ENCODE assay signal across 22 cellular contexts in genomic region chr2:22878094-22878493, GRCh38.
"Had no signal": no experiment of that assay in that cellular context is flagged by ENCODE, and none has a peak within 500 bp of the region (broad histone marks: within the 10 kb centered on the region; RNA-seq: fewer than 3 reads in every experiment).

No MANE protein-coding gene starts in this region.

- H3K27me3 ChIP-seq: colonic mucosa, esophagus muscularis mucosa, foreskin keratinocyte, gastroesophageal sphincter, heart left ventricle, hepatocyte, left lung had no signal

- H3K27me3 Mint-ChIP-seq: dendritic cell treated with granulocyte-macrophage colony-stimulating factor and Interleukin-4, amounts not matched to agents 40 ng/mL and 50 ng/mL, for 4 days; effector memory CD8-positive, alpha-beta T cell had no signal

- H3K79me2 ChIP-seq: hepatocyte had no signal

- H3K4me1 ChIP-seq: colonic mucosa, foreskin keratinocyte, heart left ventricle, left lung, lower lobe of right lung had no signal

- H3K9me3 Mint-ChIP-seq: dendritic cell treated with granulocyte-macrophage colony-stimulating factor and Interleukin-4, amounts not matched to agents 40 ng/mL and 50 ng/mL, for 4 days had no signal

- H3K36me3 ChIP-seq: colonic mucosa, esophagus muscularis mucosa, gastroesophageal sphincter, heart left ventricle, left lung, lower lobe of right lung had no signal

- H3K4me3 ChIP-seq: colonic mucosa, esophagus muscularis mucosa, gastroesophageal sphincter, heart left ventricle, hepatocyte, left lung, lower lobe of right lung, mucosa of descending colon had no signal

- H3K4me1 Mint-ChIP-seq: immature natural killer cell had no signal

- H3K4me2 ChIP-seq: hepatocyte had no signal

- ATAC-seq: effector memory CD8-positive, alpha-beta T cell; foreskin keratinocyte; gastroesophageal sphincter; heart left ventricle; left cardiac atrium; left lung; left ventricle myocardium superior; lower lobe of right lung; mucosa of descending colon had no signal

- H3K27ac ChIP-seq: colonic mucosa, esophagus muscularis mucosa, foreskin keratinocyte, gastroesophageal sphincter, heart left ventricle, hepatocyte, left lung, lower lobe of right lung had no signal

- H2AFZ ChIP-seq: hepatocyte had no signal

- H3K36me3 Mint-ChIP-seq: immature natural killer cell, mesothelial cell of epicardium had no signal

- H3K27ac Mint-ChIP-seq: dendritic cell treated with granulocyte-macrophage colony-stimulating factor and Interleukin-4, amounts not matched to agents 40 ng/mL and 50 ng/mL, for 4 days; effector memory CD8-positive, alpha-beta T cell; immature natural killer cell; mesothelial cell of epicardium had no signal

- H3K9me3 ChIP-seq: colonic mucosa, lower lobe of right lung, mucosa of descending colon had no signal

- FAIRE-seq: endothelial cell of umbilical vein, frontal cortex had no signal

- DNase-seq: colonic mucosa; cortex of kidney; effector CD8-positive, alpha-beta T cell; effector memory CD8-positive, alpha-beta T cell; foreskin keratinocyte; heart left ventricle; hypothalamus; immature natural killer cell; islet precursor cell; left cardiac atrium; left lung; left ventricle myocardium superior; lower lobe of right lung; mesenchymal stem cell; mucosa of descending colon had no signal

- H3K4me3 Mint-ChIP-seq: dendritic cell treated with granulocyte-macrophage colony-stimulating factor and Interleukin-4, amounts not matched to agents 40 ng/mL and 50 ng/mL, for 4 days; effector memory CD8-positive, alpha-beta T cell; immature natural killer cell; mesothelial cell of epicardium had no signal
